In the genomic region with DNA sequence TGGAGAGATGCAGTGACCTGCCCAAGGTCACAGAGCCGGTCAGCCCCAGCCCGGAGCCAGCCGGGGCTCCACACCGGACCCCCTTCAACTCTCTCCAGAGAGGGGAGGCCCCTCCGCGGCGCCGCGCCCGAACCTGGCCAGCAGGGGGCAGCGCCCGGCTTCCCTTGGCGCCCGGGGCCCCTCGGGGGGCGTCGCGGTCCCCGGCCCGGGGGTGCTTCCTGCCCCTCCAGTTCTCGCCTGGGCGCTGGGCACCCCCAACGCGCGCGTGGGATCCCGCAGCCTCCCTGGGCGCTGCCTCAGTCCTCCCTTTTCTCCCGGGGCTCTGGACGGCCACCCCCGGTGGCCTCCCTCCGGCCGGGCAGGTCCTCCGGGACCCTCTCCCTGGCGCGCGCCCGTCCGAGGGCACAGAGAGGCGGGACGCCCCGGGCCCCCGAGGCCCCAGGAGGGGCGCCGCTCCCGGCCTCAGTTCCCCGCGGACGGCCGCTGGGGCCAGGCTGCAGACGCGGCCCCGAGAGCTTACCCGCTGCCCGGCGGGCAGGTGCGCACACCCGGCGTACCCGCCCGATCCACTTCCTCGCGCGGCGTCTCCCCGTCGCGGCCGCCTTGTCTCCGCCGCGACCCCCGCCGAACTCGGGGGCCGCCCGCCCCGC, we compare ENCODE assay signal across 8 cellular contexts. TPM values are rescaled to one million over a fixed set of nuclear protein-coding genes. Genes with fewer than 3 reads are reported as not detected.
DNase-seq lines count a peak whose midpoint lies in the region; ATAC-seq, FAIRE-seq and TF ChIP-seq lines count a peak whose summit lies in the region.

No MANE protein-coding gene starts in this region.

- no peak overlapping the region for H3K27ac Mint-ChIP-seq in stimulated activated naive CD8-positive, alpha-beta T cell treated with anti-CD3 and anti-CD28 coated beads, Interleukin-15, Interleukin-2, amounts not matched to agents 100 ng/mL and 50 ng/mL, for 24 hours

- H3K4me3 ChIP-seq in GM06990 (replicated peaks; ENCODE audit: low read depth, low read length) (peak overlapping the region; percentile 35), NT2/D1 (ENCODE audit: insufficient read length, low read depth) (peak overlapping the region; percentile 59), astrocyte of the spinal cord (ENCODE audit: low read depth, low read length) (peak overlapping the region; percentile 31), HepG2 (replicated peaks in 1 of 3; ENCODE audit: insufficient read depth in 1 of 3, low read depth in 2 of 3, low read length in 3 of 3) (peak overlapping the region; percentile 57 to 71 (median 64))

- H2AFZ ChIP-seq in HepG2 (ENCODE audit: low read length) = no peak overlapping the region

- H3K27ac ChIP-seq in HepG2 (ENCODE audit: extremely low read length, insufficient read depth, low read length) = no peak overlapping the region

- no peak for DNase-seq in GM06990 (ENCODE audit: extremely low read depth, insufficient read length)
- no peak for DNase-seq in NT2/D1 (ENCODE audit: low read depth, low spot score)
- no peak for DNase-seq in astrocyte of the spinal cord (ENCODE audit: low read depth, low spot score)
- DNase-seq in HepG2 (ENCODE audit: low spot score) = no peak
- DNase-seq in central memory CD4-positive, alpha-beta T cell = no peak
- no peak for DNase-seq in G401 (ENCODE audit: low spot score)

- TF ChIP-seq RAD21 in HepG2 (CRISPR knock-in tag; IDR thresholded peaks at IDR 0.05) = peak; percentile 93

- POLR2A ChIA-PET in HepG2 (lab: Yijun Ruan, JAX) = interaction anchor here (1.3 kb wide), 1 partner anchor 13 kb away, joined by 3 read pairs; no protein-coding TSS in a partner anchor

- H4K20me1 ChIP-seq in HepG2 (ENCODE audit: insufficient read depth, low read length) = no peaks in the 10 kb centered on the region

- peak overlapping the region; percentile 79 for H3K9ac ChIP-seq in NT2/D1 (ENCODE audit: insufficient read length, low read depth)
- peak overlapping the region; percentile 46; the same call in 1 of the 2 replicates for H3K9ac ChIP-seq in HepG2 (ENCODE audit: insufficient read depth, low read depth, low read length)

- CTCF ChIA-PET in HepG2 (lab: Yijun Ruan, JAX; ENCODE audit: low intra/inter-chr PET ratio, low total read pairs) = no interaction called here

- peak overlapping the region; percentile 62 for H3K4me2 ChIP-seq in HepG2 (ENCODE audit: low read depth, low read length)

- no peak for TF ChIP-seq EP300 in HepG2 (IDR thresholded peaks at IDR 0.05; ENCODE audit: low read depth in 2 of 2, low read length in 2 of 2)
- TF ChIP-seq EP300 in HepG2 (CRISPR knock-in tag; IDR thresholded peaks at IDR 0.05; ENCODE audit: borderline replicate concordance) = no peak

- WGBS in HepG2 (ENCODE audit: low lambda C conversion rate) = no CpG with 5 or more reads among the region's 78 CpGs

- TF ChIP-seq POLR2A in HepG2 (IDR thresholded peaks at IDR 0.05; ENCODE audit: insufficient read depth in 1 of 2, low read depth in 2 of 2, low read length in 2 of 2) = no peak

- no peaks in the 10 kb centered on the region for H3K36me3 Mint-ChIP-seq in stimulated activated naive CD8-positive, alpha-beta T cell treated with anti-CD3 and anti-CD28 coated beads, Interleukin-15, Interleukin-2, amounts not matched to agents 100 ng/mL and 50 ng/mL, for 24 hours (ENCODE audit: low read depth)

- peaks cover 4% of the 10 kb centered on the region for H3K4me1 Mint-ChIP-seq in stimulated activated naive CD8-positive, alpha-beta T cell treated with anti-CD3 and anti-CD28 coated beads, Interleukin-15, Interleukin-2, amounts not matched to agents 100 ng/mL and 50 ng/mL, for 24 hours (ENCODE audit: low read depth)

- in situ Hi-C loops in astrocyte of the spinal cord (cut with HindIII; ENCODE audit: low sequenced_read_pairs) (no loop called here), HepG2 (cut with HindIII; ENCODE audit: extremely low pct_ligation_motif_present, low pct_unique_long_range_greater_than_20kb) (no loop called here), G401 (cut with HindIII; ENCODE audit: low sequenced_read_pairs) (no loop called here)

- H3K79me2 ChIP-seq in HepG2 (ENCODE audit: insufficient read depth, low read length) = no peaks in the 10 kb centered on the region

- H3K36me3 ChIP-seq in GM06990 (ENCODE audit: control insufficient read depth, insufficient read depth, low read length) = no peaks in the 10 kb centered on the region
- no peaks in the 10 kb centered on the region for H3K36me3 ChIP-seq in NT2/D1 (ENCODE audit: insufficient read depth, insufficient read length, low read length)
- H3K36me3 ChIP-seq in HepG2 (replicated peaks in 1 of 2; ENCODE audit: control insufficient read depth in 1 of 2, insufficient read depth in 2 of 2, low read length in 2 of 2) = no peaks in the 10 kb centered on the region

- TF ChIP-seq CTCF in GM06990 (IDR thresholded peaks at IDR 0.05; ENCODE audit: insufficient read depth, low read length, poor library complexity, severe bottlenecking) (peak; percentile 52), astrocyte of the spinal cord (IDR thresholded peaks at IDR 0.05; ENCODE audit: low read depth, low read length) (peak; percentile 63), HepG2 (CRISPR knock-in tag; IDR thresholded peaks at IDR 0.05) (peak; percentile 72)

- no peak for FAIRE-seq in HepG2 (lab: Jason Lieb, UNC)

- no TSS peak for BruUV-seq in HepG2 (replicated peaks; lab: Mats Ljungman, UMichigan)

- H3K4me3 Mint-ChIP-seq in stimulated activated naive CD8-positive, alpha-beta T cell treated with anti-CD3 and anti-CD28 coated beads, Interleukin-15, Interleukin-2, amounts not matched to agents 100 ng/mL and 50 ng/mL, for 24 hours = peak overlapping the region; percentile 47

- intact Hi-C loops in HepG2 (cut with micrococcal nuclease; ENCODE audit: unreplicated experiment) = loop anchor here (10.0 kb wide), 1 partner anchor 58 kb away; no protein-coding TSS in a partner anchor

- H3K9me3 ChIP-seq in NT2/D1 (ENCODE audit: insufficient read depth, low read length) = no peaks in the 10 kb centered on the region
- H3K9me3 ChIP-seq in HepG2 (ENCODE audit: low read length) = no peaks in the 10 kb centered on the region

- ATAC-seq in HepG2 = peak; percentile 85
- ATAC-seq in HG02885 (IDR thresholded peaks at IDR 0.05; ENCODE audit: poor library complexity, unreplicated experiment) = no peak

- no peaks in the 10 kb centered on the region for H3K9me3 Mint-ChIP-seq in stimulated activated naive CD8-positive, alpha-beta T cell treated with anti-CD3 and anti-CD28 coated beads, Interleukin-15, Interleukin-2, amounts not matched to agents 100 ng/mL and 50 ng/mL, for 24 hours

- H3K27me3 Mint-ChIP-seq in stimulated activated naive CD8-positive, alpha-beta T cell treated with anti-CD3 and anti-CD28 coated beads, Interleukin-15, Interleukin-2, amounts not matched to agents 100 ng/mL and 50 ng/mL, for 24 hours = peaks cover 68% of the 10 kb centered on the region

- H3K4me1 ChIP-seq in NT2/D1 (ENCODE audit: insufficient read depth, insufficient read length) (peaks cover 12% of the 10 kb centered on the region), HepG2 (ENCODE audit: insufficient read depth, low read length) (peaks cover 24% of the 10 kb centered on the region)

- peaks cover 1% of the 10 kb centered on the region for H3K27me3 ChIP-seq in GM06990 (replicated peaks; ENCODE audit: control insufficient read depth, insufficient read depth, low read length)
- peaks cover 28% of the 10 kb centered on the region for H3K27me3 ChIP-seq in NT2/D1 (ENCODE audit: insufficient read depth, insufficient read length)
- peaks cover 3 to 5% of the 10 kb centered on the region in 2 experiments; a peak in 3 of 5 replicates for H3K27me3 ChIP-seq in HepG2 (ENCODE audit: control insufficient read depth in 1 of 2, insufficient read depth in 2 of 2, low read length in 2 of 2)

RNA-seq across cellular contexts. Expression of gene HTR1D, which starts 0.4 kb away (rescaled TPM):
- total RNA-seq in HepG2 (2016; rRNA removed; fragmentation: Illumina TruSeq; extraction: Trizol) = 0.04 and 0.25 TPM in 2 replicates
- total RNA-seq in HepG2 (2016; cell fraction: cytosol; rRNA removed; fragmentation: Illumina TruSeq; extraction: Trizol; ENCODE audit: low read depth) = not detected in 2 replicates
- 0.12 and 0.13 TPM in 2 replicates for total RNA-seq in HepG2 (2016; cell fraction: insoluble cytoplasmic fraction; rRNA removed; fragmentation: Illumina TruSeq; extraction: Trizol)
- 0.12 and 0.21 TPM in 2 replicates for total RNA-seq in HepG2 (2016; cell fraction: membrane; rRNA removed; fragmentation: Illumina TruSeq; extraction: Trizol)
- total RNA-seq in HepG2 (2016; cell fraction: nucleus; rRNA removed; fragmentation: Illumina TruSeq; extraction: Trizol) = not detected in 2 replicates
- 0.07 and 0.29 TPM in 2 replicates for polyA plus RNA-seq in HepG2 (2011; rRNA removed)
- 0.05 and 0.15 TPM in 2 replicates for polyA plus RNA-seq in HepG2 (2011; cell fraction: cytosol; rRNA removed)
- 0.08 and 0.10 TPM in 2 replicates for polyA plus RNA-seq in HepG2 (2011; cell fraction: nucleus; rRNA removed)
- polyA plus RNA-seq in HepG2 (2012) = 0.23 and 0.67 TPM in 2 replicates
- 0.07 TPM in 1 of 2 replicates, not detected in the other for polyA plus RNA-seq in HepG2 (2016; cell fraction: cytosol; fragmentation: Illumina TruSeq; extraction: Trizol; ENCODE audit: low read depth)
- polyA plus RNA-seq in HepG2 (2016; cell fraction: insoluble cytoplasmic fraction; fragmentation: Illumina TruSeq; extraction: Trizol; ENCODE audit: low read depth) = 0.22 and 0.25 TPM in 2 replicates
- polyA plus RNA-seq in HepG2 (2016; cell fraction: membrane; fragmentation: Illumina TruSeq; extraction: Trizol; ENCODE audit: low read depth) = 0.18 and 0.20 TPM in 2 replicates
- polyA plus RNA-seq in HepG2 (2016; cell fraction: nucleus; fragmentation: Illumina TruSeq; extraction: Trizol; ENCODE audit: insufficient read depth, low read depth) = 0.31 TPM in 2 replicates
- 0.16 and 17.0 TPM in 2 replicates for polyA minus RNA-seq in HepG2 (2011; rRNA and poly(A)+ RNA removed; ENCODE audit: low replicate concordance)
- not detected in 2 replicates for polyA minus RNA-seq in HepG2 (2011; cell fraction: cytosol; rRNA and poly(A)+ RNA removed)
- polyA minus RNA-seq in HepG2 (2011; cell fraction: nucleus; rRNA and poly(A)+ RNA removed) = 0.37 TPM in 1 of 2 replicates, not detected in the other
- total RNA-seq in G401 (2014; rRNA removed; shearing (Covaris generic)) = 0.07 TPM in 1 of 2 replicates, not detected in the other

RNA-seq across cellular contexts. Expression of gene LUZP1, which starts 48.2 kb away (rescaled TPM):
- total RNA-seq in HepG2 (2016; rRNA removed; fragmentation: Illumina TruSeq; extraction: Trizol) = 12.7 and 21.5 TPM in 2 replicates
- 0.88 and 0.91 TPM in 2 replicates for total RNA-seq in HepG2 (2016; cell fraction: cytosol; rRNA removed; fragmentation: Illumina TruSeq; extraction: Trizol; ENCODE audit: low read depth)
- total RNA-seq in HepG2 (2016; cell fraction: insoluble cytoplasmic fraction; rRNA removed; fragmentation: Illumina TruSeq; extraction: Trizol) = 12.1 and 20.0 TPM in 2 replicates
- total RNA-seq in HepG2 (2016; cell fraction: membrane; rRNA removed; fragmentation: Illumina TruSeq; extraction: Trizol) = 3.4 and 4.5 TPM in 2 replicates
- 14.6 and 16.0 TPM in 2 replicates for total RNA-seq in HepG2 (2016; cell fraction: nucleus; rRNA removed; fragmentation: Illumina TruSeq; extraction: Trizol)
- polyA plus RNA-seq in HepG2 (2011; rRNA removed) = 6.9 and 7.2 TPM in 2 replicates
- 4.6 and 5.4 TPM in 2 replicates for polyA plus RNA-seq in HepG2 (2011; cell fraction: cytosol; rRNA removed)
- polyA plus RNA-seq in HepG2 (2011; cell fraction: nucleus; rRNA removed) = 10.9 and 11.8 TPM in 2 replicates
- polyA plus RNA-seq in HepG2 (2012) = 8.0 and 9.5 TPM in 2 replicates
- 0.23 and 0.26 TPM in 2 replicates for polyA plus RNA-seq in HepG2 (2016; cell fraction: cytosol; fragmentation: Illumina TruSeq; extraction: Trizol; ENCODE audit: low read depth)
- 8.6 and 8.9 TPM in 2 replicates for polyA plus RNA-seq in HepG2 (2016; cell fraction: insoluble cytoplasmic fraction; fragmentation: Illumina TruSeq; extraction: Trizol; ENCODE audit: low read depth)
- 0.73 and 0.81 TPM in 2 replicates for polyA plus RNA-seq in HepG2 (2016; cell fraction: membrane; fragmentation: Illumina TruSeq; extraction: Trizol; ENCODE audit: low read depth)
- 11.6 and 14.4 TPM in 2 replicates for polyA plus RNA-seq in HepG2 (2016; cell fraction: nucleus; fragmentation: Illumina TruSeq; extraction: Trizol; ENCODE audit: insufficient read depth, low read depth)
- polyA minus RNA-seq in HepG2 (2011; rRNA and poly(A)+ RNA removed; ENCODE audit: low replicate concordance) = 19.5 and 28.3 TPM in 2 replicates
- 10.6 and 12.2 TPM in 2 replicates for polyA minus RNA-seq in HepG2 (2011; cell fraction: cytosol; rRNA and poly(A)+ RNA removed)
- 25.2 and 28.5 TPM in 2 replicates for polyA minus RNA-seq in HepG2 (2011; cell fraction: nucleus; rRNA and poly(A)+ RNA removed)
- 18.4 and 34.8 TPM in 2 replicates for total RNA-seq in G401 (2014; rRNA removed; shearing (Covaris generic))
